In the genomic region with DNA sequence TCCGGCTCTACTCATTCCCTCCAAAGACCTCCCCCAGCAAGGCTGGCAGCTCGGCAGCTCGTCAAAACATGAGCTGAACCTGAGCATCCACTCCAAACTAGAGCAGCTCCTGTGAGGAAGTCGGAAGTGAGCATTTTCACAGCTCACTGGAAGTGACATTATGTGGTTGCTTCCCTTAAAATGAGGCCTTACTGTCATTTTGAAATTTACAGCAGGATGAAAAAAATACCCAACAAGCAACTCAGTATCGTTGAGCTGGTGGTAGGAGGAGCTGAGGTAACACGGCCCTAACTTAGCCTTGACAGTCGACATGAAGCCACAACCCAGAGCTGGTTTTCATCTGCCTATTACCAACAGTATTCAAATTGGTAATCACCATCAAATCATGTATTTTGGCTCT, we compare ENCODE assay signal across 9 cellular contexts. TPM values are rescaled to one million over a fixed set of nuclear protein-coding genes. Genes with fewer than 3 reads are reported as not detected.
DNase-seq lines count a peak whose midpoint lies in the region; ATAC-seq and TF ChIP-seq lines count a peak whose summit lies in the region.
"Had no signal": no experiment of that assay in that cellular context is flagged by ENCODE, and none has a peak within 500 bp of the region (broad histone marks: within the 10 kb centered on the region; RNA-seq: fewer than 3 reads in every experiment).

No MANE protein-coding gene starts in this region.

- H2AK5ac ChIP-seq in mesenchymal stem cell (ENCODE audit: low read length, severe bottlenecking) = no peak overlapping the region

- peaks cover 61% of the 10 kb centered on the region for H3K79me1 ChIP-seq in mesenchymal stem cell (replicated peaks; ENCODE audit: low read length, poor library complexity, severe bottlenecking)

- no peaks in the 10 kb centered on the region for H3K9me3 ChIP-seq in mesenchymal stem cell (ENCODE audit: control insufficient read depth, low read length)
- H3K9me3 ChIP-seq in WERI-Rb-1 (ENCODE audit: severe bottlenecking) = no peaks in the 10 kb centered on the region
- H3K9me3 ChIP-seq: Peyer's patch had no signal

- no peak for TF ChIP-seq CTCF in WERI-Rb-1 (IDR thresholded peaks at IDR 0.05; ENCODE audit: low read depth, low read length)

- H4K8ac ChIP-seq in mesenchymal stem cell (ENCODE audit: low read length) = no peak overlapping the region

- peak overlapping the region; percentile 9 for H2BK15ac ChIP-seq in mesenchymal stem cell (ENCODE audit: low read depth, poor library complexity, severe bottlenecking)

- H2BK120ac ChIP-seq in mesenchymal stem cell (ENCODE audit: low read depth, low read length) = no peak overlapping the region

- H3K9me3 Mint-ChIP-seq in activated CD4-positive, alpha-beta memory T cell treated with anti-CD3 and anti-CD28 coated beads for 36 hours = no peaks in the 10 kb centered on the region

- H2AFZ ChIP-seq in mesenchymal stem cell (ENCODE audit: low read depth, low read length) = no peak overlapping the region

- no peaks in the 10 kb centered on the region for H3K27me3 Mint-ChIP-seq in activated CD4-positive, alpha-beta memory T cell treated with anti-CD3 and anti-CD28 coated beads for 36 hours

- no peak overlapping the region for H2BK5ac ChIP-seq in mesenchymal stem cell (ENCODE audit: low read depth, low read length, poor library complexity, severe bottlenecking)

- intact Hi-C loops in activated CD4-positive, alpha-beta memory T cell treated with anti-CD3 and anti-CD28 coated beads for 36 hours (cut with micrococcal nuclease) = loop anchor here (1.0 kb wide), 2 partner anchors 38 to 70 kb away; no protein-coding TSS in a partner anchor

- WGBS in mesenchymal stem cell = 70% methylated on average over 7 of the region's 7 CpGs

- ATAC-seq in GM18502 (IDR thresholded peaks at IDR 0.05; ENCODE audit: poor library complexity, unreplicated experiment) = peak; percentile 47
- no peak for ATAC-seq in GM18909 (IDR thresholded peaks at IDR 0.05; ENCODE audit: poor library complexity, unreplicated experiment)

- H3K9ac ChIP-seq in mesenchymal stem cell (ENCODE audit: low read length) = no peak overlapping the region

- peaks cover 5% of the 10 kb centered on the region for H3K4me1 ChIP-seq in mesenchymal stem cell (ENCODE audit: control insufficient read depth, insufficient read depth, low read depth, low read length)

- H3K14ac ChIP-seq in mesenchymal stem cell (ENCODE audit: low read length in 2 of 2) = no peak overlapping the region

- H3K18ac ChIP-seq in mesenchymal stem cell (ENCODE audit: low read depth in 1 of 2, low read length in 2 of 2) = no peak overlapping the region

- H3K36me3 Mint-ChIP-seq in activated CD4-positive, alpha-beta memory T cell treated with anti-CD3 and anti-CD28 coated beads for 36 hours = no peaks in the 10 kb centered on the region

- peak overlapping the region; percentile 18 for H3K27ac Mint-ChIP-seq in activated CD4-positive, alpha-beta memory T cell treated with anti-CD3 and anti-CD28 coated beads for 36 hours

- DNase-seq in CD1c-positive myeloid dendritic cell (ENCODE audit: extremely low spot score) (peak; percentile 85), mesenchymal stem cell (peak; percentile 11), NCI-H524 treated with DMSO at 0.1 percent for 48 hours (lab: John Stamatoyannopoulos, UW) (no peak), WERI-Rb-1 (no peak), kidney tubule cell (ENCODE audit: low spot score) (no peak)
- DNase-seq in activated CD4-positive, alpha-beta memory T cell treated with anti-CD3 and anti-CD28 coated beads for 36 hours = peak; percentile 50
- DNase-seq: Peyer's patch had no signal

- POLR2A ChIA-PET in activated CD4-positive, alpha-beta memory T cell treated with anti-CD3 and anti-CD28 coated beads for 36 hours (lab: Charles Lee) = interaction anchor here (0.9 to 1.9 kb wide), 3 partner anchors 39 to 120 kb away, joined by 3 to 8 read pairs (median 3); partner anchors contain the start of gene PACSIN2

- H3K4me3 ChIP-seq in mesenchymal stem cell (ENCODE audit: insufficient read depth in 1 of 2, low read depth in 1 of 2, low read length in 2 of 2) = no peak overlapping the region
- no peak overlapping the region for H3K4me3 ChIP-seq in WERI-Rb-1 (ENCODE audit: low read depth, low read length)
- H3K4me3 ChIP-seq: Peyer's patch had no signal

- CTCF ChIA-PET in activated CD4-positive, alpha-beta memory T cell treated with anti-CD3 and anti-CD28 coated beads for 36 hours (lab: Charles Lee) = interaction anchor here (0.7 to 1.8 kb wide), 6 partner anchors 27 to 165 kb away, joined by 3 to 10 read pairs (median 4); no protein-coding TSS in a partner anchor

- H2BK12ac ChIP-seq in mesenchymal stem cell (ENCODE audit: low read length in 2 of 2) = no peak overlapping the region

- no peaks in the 10 kb centered on the region for H3K27me3 ChIP-seq in mesenchymal stem cell (ENCODE audit: control insufficient read depth in 1 of 2, insufficient read depth in 1 of 2, low read length in 2 of 2)
- H3K27me3 ChIP-seq in WERI-Rb-1 (ENCODE audit: insufficient read depth, low read depth, severe bottlenecking) = no peaks in the 10 kb centered on the region
- H3K27me3 ChIP-seq: Peyer's patch had no signal

- H3K23ac ChIP-seq in mesenchymal stem cell (ENCODE audit: low read length in 2 of 2) = no peak overlapping the region

- no peak overlapping the region for H3K4ac ChIP-seq in mesenchymal stem cell (ENCODE audit: low read depth in 1 of 2, low read length in 2 of 2)

- H3K27ac ChIP-seq in mesenchymal stem cell (ENCODE audit: low read length, poor library complexity, severe bottlenecking) (no peak overlapping the region), WERI-Rb-1 (no peak overlapping the region)

- peaks cover 29 to 44% of the 10 kb centered on the region in 2 experiments for H3K36me3 ChIP-seq in mesenchymal stem cell (ENCODE audit: control insufficient read depth in 1 of 2, insufficient read depth in 2 of 2, low read depth in 1 of 2, low read length in 2 of 2)
- H3K36me3 ChIP-seq in WERI-Rb-1 = peaks cover 11% of the 10 kb centered on the region; the same call in 1 of the 2 replicates

- H3K4me2 ChIP-seq in mesenchymal stem cell (ENCODE audit: low read length, poor library complexity, severe bottlenecking) = no peak overlapping the region

- peaks cover 35% of the 10 kb centered on the region for H3K4me1 Mint-ChIP-seq in activated CD4-positive, alpha-beta memory T cell treated with anti-CD3 and anti-CD28 coated beads for 36 hours (ENCODE audit: low read depth)

- H3K4me3 Mint-ChIP-seq in activated CD4-positive, alpha-beta memory T cell treated with anti-CD3 and anti-CD28 coated beads for 36 hours = no peak overlapping the region

- H4K91ac ChIP-seq in mesenchymal stem cell (ENCODE audit: low read length) = no peak overlapping the region

RNA-seq across cellular contexts. Expression of gene ARFGAP3, which starts 38.0 kb away (rescaled TPM):
- total RNA-seq in activated CD4-positive, alpha-beta memory T cell treated with anti-CD3 and anti-CD28 coated beads for 36 hours = 10 to 100 TPM; 40.6 to 45.5 TPM
- 46.3 TPM for polyA plus RNA-seq in mesenchymal stem cell (2013, experiment 1 of 2)
- 48.0 TPM for polyA plus RNA-seq in mesenchymal stem cell (2013, experiment 2 of 2)

Comparison
In these comparisons a context has a peak if more than half of its experiments do, and no peak if none do; other contexts are left out.
1. DNase-seq: peak in CD1c-positive myeloid dendritic cell (single experiment), activated CD4-positive, alpha-beta memory T cell treated with anti-CD3 and anti-CD28 coated beads for 36 hours (single experiment) and mesenchymal stem cell (single experiment); none in NCI-H524 treated with DMSO at 0.1 percent for 48 hours (single experiment), WERI-Rb-1 (single experiment) and kidney tubule cell (single experiment).